18 cellular contexts compared by ENCODE assay signal in genomic region chr1:208230668-208231529, GRCh38. TPM values are rescaled to one million over a fixed set of nuclear protein-coding genes. Genes with fewer than 3 reads are reported as not detected.
DNase-seq lines count a peak whose midpoint lies in the region; ATAC-seq and TF ChIP-seq lines count a peak whose summit lies in the region.
"Had no signal": no experiment of that assay in that cellular context is flagged by ENCODE, and none has a peak within 500 bp of the region (broad histone marks: within the 10 kb centered on the region; RNA-seq: fewer than 3 reads in every experiment).

No MANE protein-coding gene starts in this region.

- TF ChIP-seq CTCF in AG04450 (IDR thresholded peaks at IDR 0.05; ENCODE audit: low read depth, low read length) (no peak), glutamatergic neuron (IDR thresholded peaks at IDR 0.05; ENCODE audit: partially characterized antibody, unreplicated experiment) (no peak), osteocyte (IDR thresholded peaks at IDR 0.05) (no peak)

- H3K27ac Mint-ChIP-seq in glutamatergic neuron (ENCODE audit: unreplicated experiment) (peak overlapping the region; percentile 59), osteocyte (ENCODE audit: unreplicated experiment) (peak overlapping the region; percentile 78)
- H3K27ac Mint-ChIP-seq: activated B cell treated with CpG ODN at 0.5 μM for 24 hours; activated T-helper 2 cell treated with anti-CD3 and anti-CD28 coated beads, Interferon-gamma antibody, Interleukin-2, Interleukin-4, amounts not matched to agents 10 μg/mL and 5 μg/mL and 100 μg/mL, durations not matched to agents 14 hours and 24 hours and 36 hours; CD8-positive, alpha-beta memory T cell had no signal

- DNase-seq in AG04450 (ENCODE audit: low read depth, low spot score) (no peak), NCI-H69 (lab: John Stamatoyannopoulos, UW) (peak; percentile 58), glutamatergic neuron (no peak), osteocyte (ENCODE audit: extremely low spot score, unreplicated experiment) (no peak), left lobe of liver (ENCODE audit: low spot score) (no peak), SIG-M5 (lab: John Stamatoyannopoulos, UW) (no peak), T-helper 1 cell (no peak)
- DNase-seq: activated B cell treated with CpG ODN at 0.5 μM for 24 hours; CD8-positive, alpha-beta memory T cell; effector memory CD4-positive, alpha-beta T cell; kidney glomerular epithelial cell; NCI-H187 treated with DMSO at 0.1 percent for 48 hours; SHP77; spleen; T-helper 2 cell; uterus had no signal

- no peak for ATAC-seq in left lobe of liver
- no peak for ATAC-seq in GM18520 (IDR thresholded peaks at IDR 0.05; ENCODE audit: unreplicated experiment)

- H3K27ac ChIP-seq in AG04450 (ENCODE audit: low read depth, low read length) = peak overlapping the region; percentile 31
- H3K27ac ChIP-seq: spleen had no signal

- no peak overlapping the region for H3K4me3 ChIP-seq in AG04450 (ENCODE audit: low read depth, low read length)
- H3K4me3 ChIP-seq: spleen, uterus had no signal

- H3K9me3 ChIP-seq in AG04450 (ENCODE audit: control insufficient read depth, insufficient read depth, low read length) = no peaks in the 10 kb centered on the region
- H3K9me3 ChIP-seq: spleen, uterus had no signal

- no peaks in the 10 kb centered on the region for H3K27me3 ChIP-seq in AG04450 (ENCODE audit: control insufficient read depth, insufficient read depth, low read length)
- H3K27me3 ChIP-seq: uterus had no signal

- peaks cover 6% of the 10 kb centered on the region for H3K27me3 Mint-ChIP-seq in glutamatergic neuron (ENCODE audit: unreplicated experiment)
- no peaks in the 10 kb centered on the region for H3K27me3 Mint-ChIP-seq in osteocyte (ENCODE audit: unreplicated experiment)

- peak overlapping the region; percentile 33 for H3K4me3 Mint-ChIP-seq in glutamatergic neuron (ENCODE audit: unreplicated experiment)
- H3K4me3 Mint-ChIP-seq in osteocyte (ENCODE audit: unreplicated experiment) = peak overlapping the region; percentile 27
- H3K4me3 Mint-ChIP-seq: activated B cell treated with CpG ODN at 0.5 μM for 24 hours; CD8-positive, alpha-beta memory T cell had no signal

- POLR2A ChIA-PET in AG04450 (lab: Yijun Ruan, JAX) = no interaction called here

- H3K36me3 Mint-ChIP-seq in glutamatergic neuron (ENCODE audit: unreplicated experiment) (peaks cover 7% of the 10 kb centered on the region), osteocyte (ENCODE audit: unreplicated experiment) (peaks cover 7% of the 10 kb centered on the region)
- H3K36me3 Mint-ChIP-seq: CD8-positive, alpha-beta memory T cell had no signal

- H3K9me3 Mint-ChIP-seq in glutamatergic neuron (ENCODE audit: unreplicated experiment) = peaks cover 9% of the 10 kb centered on the region
- no peaks in the 10 kb centered on the region for H3K9me3 Mint-ChIP-seq in osteocyte (ENCODE audit: unreplicated experiment)
- H3K9me3 Mint-ChIP-seq: activated B cell treated with CpG ODN at 0.5 μM for 24 hours; activated T-helper 2 cell treated with anti-CD3 and anti-CD28 coated beads, Interferon-gamma antibody, Interleukin-2, Interleukin-4, amounts not matched to agents 10 μg/mL and 5 μg/mL and 100 μg/mL, durations not matched to agents 14 hours and 24 hours and 36 hours; CD8-positive, alpha-beta memory T cell had no signal

- CTCF ChIA-PET in AG04450 (lab: Charles Lee) = interaction anchor here (1.1 to 22.8 kb wide), 3 partner anchors 8 to 206 kb away, joined by 5 to 593 read pairs (median 8); no protein-coding TSS in a partner anchor

- H3K4me1 Mint-ChIP-seq in glutamatergic neuron (ENCODE audit: low read depth, unreplicated experiment) (peaks cover 67% of the 10 kb centered on the region), osteocyte (ENCODE audit: unreplicated experiment) (peaks cover 89% of the 10 kb centered on the region)

RNA-seq across cellular contexts. Expression of gene PLXNA2, which starts 13.3 kb away (rescaled TPM):
- polyA plus RNA-seq in AG04450 (2011; rRNA removed) = 0.10 and 0.16 TPM in 2 replicates
- 0.37 and 0.70 TPM in 2 replicates for polyA minus RNA-seq in AG04450 (2011; rRNA and poly(A)+ RNA removed)
- 66.0 TPM for total RNA-seq in glutamatergic neuron (ENCODE audit: unreplicated experiment)
- total RNA-seq in osteocyte = 19.5 and 20.5 TPM in 2 replicates
- 9.3 TPM for total RNA-seq in left lobe of liver
